In genomic region chr2:144162652-144163051, GRCh38 we compare ENCODE assay signal across 8 cellular contexts.
DNase-seq lines count a peak whose midpoint lies in the region; ATAC-seq and TF ChIP-seq lines count a peak whose summit lies in the region.

No MANE protein-coding gene starts in this region.

- DNase-seq in AG04450 (ENCODE audit: low read depth, low spot score) (no peak), HPDE6-E6E7 (ENCODE audit: extremely low spot score) (peak; percentile 36), iPS DF 4.7 (ENCODE audit: extremely low read depth, low spot score) (peak; percentile 25), NCI-H1930 (lab: John Stamatoyannopoulos, UW) (no peak), NCI-H2196 treated with DMSO at 0.1 percent for 48 hours (lab: John Stamatoyannopoulos, UW; ENCODE audit: unreplicated experiment) (no peak)
- DNase-seq in activated CD8-positive, alpha-beta memory T cell treated with anti-CD3 and anti-CD28 coated beads for 4 hours (ENCODE audit: low read depth in 2 of 2) = peak; percentile 4 to 13
- DNase-seq in stimulated activated effector memory CD8-positive, alpha-beta T cell treated with anti-CD3 and anti-CD28 coated beads, Interleukin-12 subunit alpha, Interleukin-12 subunit beta, amount 100 ng/mL, for 72 hours (ENCODE audit: low spot score in 2 of 2) = no peak

- POLR2A ChIA-PET in AG04450 (lab: Yijun Ruan, JAX) = no interaction called here

- no peaks in the 10 kb centered on the region for H3K27me3 ChIP-seq in AG04450 (ENCODE audit: control insufficient read depth, insufficient read depth, low read length)

- no peaks in the 10 kb centered on the region for H3K9me3 ChIP-seq in AG04450 (ENCODE audit: control insufficient read depth, insufficient read depth, low read length)

- no peak overlapping the region for H3K4me3 ChIP-seq in AG04450 (ENCODE audit: low read depth, low read length)

- CTCF ChIA-PET in AG04450 (lab: Charles Lee) = no interaction called here

- no peak overlapping the region for H3K27ac Mint-ChIP-seq in stimulated activated effector memory CD8-positive, alpha-beta T cell treated with anti-CD3 and anti-CD28 coated beads, Interleukin-12 subunit alpha, Interleukin-12 subunit beta, amount 100 ng/mL, for 72 hours

- ATAC-seq in GM18511 (IDR thresholded peaks at IDR 0.05; ENCODE audit: unreplicated experiment) = peak; percentile 80
- ATAC-seq in stimulated activated effector memory CD8-positive, alpha-beta T cell treated with anti-CD3 and anti-CD28 coated beads, Interleukin-12 subunit alpha, Interleukin-12 subunit beta, amount 100 ng/mL, for 72 hours = peak; percentile 65

- no peak overlapping the region for H3K4me3 Mint-ChIP-seq in stimulated activated effector memory CD8-positive, alpha-beta T cell treated with anti-CD3 and anti-CD28 coated beads, Interleukin-12 subunit alpha, Interleukin-12 subunit beta, amount 100 ng/mL, for 72 hours

- no peak overlapping the region for H3K27ac ChIP-seq in AG04450 (ENCODE audit: low read depth, low read length)

- peaks cover 11% of the 10 kb centered on the region for H3K36me3 Mint-ChIP-seq in stimulated activated effector memory CD8-positive, alpha-beta T cell treated with anti-CD3 and anti-CD28 coated beads, Interleukin-12 subunit alpha, Interleukin-12 subunit beta, amount 100 ng/mL, for 72 hours

- TF ChIP-seq CTCF in AG04450 (IDR thresholded peaks at IDR 0.05; ENCODE audit: low read depth, low read length) = peak; percentile 15; the same call in 1 of the 2 replicates

- H3K9me3 Mint-ChIP-seq in stimulated activated effector memory CD8-positive, alpha-beta T cell treated with anti-CD3 and anti-CD28 coated beads, Interleukin-12 subunit alpha, Interleukin-12 subunit beta, amount 100 ng/mL, for 72 hours = no peaks in the 10 kb centered on the region

- peaks cover 14% of the 10 kb centered on the region for H3K4me1 Mint-ChIP-seq in stimulated activated effector memory CD8-positive, alpha-beta T cell treated with anti-CD3 and anti-CD28 coated beads, Interleukin-12 subunit alpha, Interleukin-12 subunit beta, amount 100 ng/mL, for 72 hours

Comparison
In these comparisons a context has a peak if more than half of its experiments do, and no peak if none do; other contexts are left out.
1. DNase-seq: peak in HPDE6-E6E7 (single experiment), activated CD8-positive, alpha-beta memory T cell treated with anti-CD3 and anti-CD28 coated beads for 4 hours (2 of 2) and iPS DF 4.7 (single experiment); none in AG04450 (single experiment), stimulated activated effector memory CD8-positive, alpha-beta T cell treated with anti-CD3 and anti-CD28 coated beads, Interleukin-12 subunit alpha, Interleukin-12 subunit beta, amount 100 ng/mL, for 72 hours (0 of 2), NCI-H1930 (0 of 2) and NCI-H2196 treated with DMSO at 0.1 percent for 48 hours (single experiment).